Comparison of ENCODE assay signal across 8 cellular contexts in the genomic region with DNA sequence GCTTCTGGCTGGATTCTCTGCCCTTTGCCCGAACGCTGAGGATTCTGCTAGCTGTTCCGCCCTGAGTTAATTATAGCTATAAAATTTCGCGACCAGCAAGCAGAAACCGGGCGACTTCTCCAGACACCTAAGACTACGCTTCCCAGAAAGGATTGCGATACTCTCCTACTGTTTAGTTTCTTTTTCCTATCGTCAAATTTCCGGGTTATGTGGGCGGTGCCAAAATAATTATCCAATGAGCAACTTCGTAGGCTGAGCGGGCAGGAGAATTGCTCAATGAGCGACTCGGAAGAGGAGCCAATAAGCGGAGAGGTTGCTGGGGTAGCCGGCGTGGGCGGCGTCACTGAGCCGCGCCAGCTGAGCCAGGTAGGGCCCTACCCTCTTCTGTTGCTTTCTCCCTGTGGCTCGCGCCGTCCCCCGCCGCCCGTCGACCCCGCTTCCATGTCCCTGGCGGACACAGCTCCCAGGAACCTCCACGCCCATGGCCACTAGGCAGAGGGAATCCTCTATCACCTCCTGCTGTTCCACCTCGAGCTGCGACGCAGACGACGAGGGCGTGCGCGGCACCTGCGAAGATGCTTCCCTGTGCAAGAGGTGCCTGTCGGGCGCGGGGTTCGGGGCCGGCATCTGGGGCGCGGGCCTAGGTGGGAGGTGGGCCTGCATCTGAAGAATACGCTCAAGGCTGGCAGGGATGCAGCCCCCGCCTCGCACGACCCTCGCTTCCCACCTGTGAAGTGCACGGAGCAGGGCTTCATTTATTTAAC. TPM values are rescaled to one million over a fixed set of nuclear protein-coding genes. Genes with fewer than 3 reads are reported as not detected.
A peak's percentile ranks its signal among the peaks of the same experiment; 100 is the strongest.
DNase-seq lines count a peak whose midpoint lies in the region; ATAC-seq and TF ChIP-seq lines count a peak whose summit lies in the region.

A gene (plus strand): TSS at position 340 of the 764 bp plus-strand sequence. CDS start 142 bp downstream, at position 482.

- peaks cover 3% of the 10 kb centered on the region for H3K36me3 ChIP-seq in OCI-LY3 (replicated peaks; ENCODE audit: low read depth, low read length)

- peak within 1 kb of the TSS; percentile 100 for H3K4me3 ChIP-seq in OCI-LY3 (ENCODE audit: low read length)

- H2AFZ ChIP-seq in OCI-LY3 (ENCODE audit: low read depth, low read length): peak within 1 kb of the TSS; percentile 95

- H3K9me3 ChIP-seq in OCI-LY3 (ENCODE audit: insufficient read depth, low read length): no peaks in the 10 kb centered on the region

- H4K20me1 ChIP-seq in OCI-LY3 (ENCODE audit: insufficient read depth, low read length): no peaks in the 10 kb centered on the region

- DNase-seq in D341Med (ENCODE audit: low spot score): peak; percentile 93
- peak; percentile 94 for DNase-seq in HuH-7 (ENCODE audit: low spot score)
- DNase-seq in activated CD8-positive, alpha-beta memory T cell treated with anti-CD3 and anti-CD28 coated beads, Interleukin-2, amount 50 U/mL, for 48 hours: peak; percentile 91
- peak; percentile 83 for DNase-seq in endothelial cell (ENCODE audit: low spot score)
- DNase-seq in mesothelial cell of epicardium (ENCODE audit: low spot score in 2 of 2, unreplicated experiment in 2 of 2): peak; percentile 76 to 85
- DNase-seq in stimulated activated CD8-positive, alpha-beta memory T cell treated with anti-CD3 and anti-CD28 coated beads, Interleukin-15, amount 100 ng/mL, for 48 hours (ENCODE audit: low read depth in 2 of 2): peak; percentile 85 to 91

- H3K27ac ChIP-seq in OCI-LY3 (ENCODE audit: low read length): peak within 1 kb of the TSS; percentile 83

- H3K4me1 ChIP-seq in OCI-LY3 (ENCODE audit: low read length): peaks cover 24% of the 10 kb centered on the region

- ATAC-seq in GM21515 (IDR thresholded peaks at IDR 0.05; ENCODE audit: unreplicated experiment): peak; percentile 91

- H3K27ac Mint-ChIP-seq in endothelial cell (ENCODE audit: unreplicated experiment) (peak within 1 kb of the TSS; percentile 80), mesothelial cell of epicardium (peak within 1 kb of the TSS; percentile 99)

- H3K27me3 Mint-ChIP-seq in endothelial cell (ENCODE audit: unreplicated experiment) (peaks cover 4% of the 10 kb centered on the region), mesothelial cell of epicardium (ENCODE audit: low read depth) (no peaks in the 10 kb centered on the region)

- H3K4me3 Mint-ChIP-seq in endothelial cell (ENCODE audit: unreplicated experiment) (peak within 1 kb of the TSS; percentile 91), mesothelial cell of epicardium (peak within 1 kb of the TSS; percentile 93)

- H3K4me1 Mint-ChIP-seq in endothelial cell (ENCODE audit: unreplicated experiment): peaks cover 24% of the 10 kb centered on the region
- peaks cover 26% of the 10 kb centered on the region for H3K4me1 Mint-ChIP-seq in mesothelial cell of epicardium

- H3K9me3 Mint-ChIP-seq in endothelial cell (ENCODE audit: unreplicated experiment): no peaks in the 10 kb centered on the region
- H3K9me3 Mint-ChIP-seq in mesothelial cell of epicardium: no peaks in the 10 kb centered on the region

- H3K36me3 Mint-ChIP-seq in endothelial cell (ENCODE audit: low read depth, unreplicated experiment) (peaks cover 12% of the 10 kb centered on the region), mesothelial cell of epicardium (no peaks in the 10 kb centered on the region)

- peak within 1 kb of the TSS; percentile 94 for H3K9ac ChIP-seq in OCI-LY3 (ENCODE audit: low read length)

- no peak for TF ChIP-seq CTCF in OCI-LY3 (IDR thresholded peaks at IDR 0.05; ENCODE audit: low read depth, low read length)
- TF ChIP-seq CTCF in endothelial cell (IDR thresholded peaks at IDR 0.05; ENCODE audit: unreplicated experiment): no peak
- no peak for TF ChIP-seq CTCF in mesothelial cell of epicardium (IDR thresholded peaks at IDR 0.05; ENCODE audit: unreplicated experiment)

- no peaks in the 10 kb centered on the region for H3K27me3 ChIP-seq in OCI-LY3 (ENCODE audit: low read depth, low read length)

- H3K4me2 ChIP-seq in OCI-LY3 (ENCODE audit: low read length): peak within 1 kb of the TSS; percentile 100

- peaks cover 41% of the 10 kb centered on the region for H3K79me2 ChIP-seq in OCI-LY3 (ENCODE audit: low read length)

RNA-seq across cellular contexts. Expression of the gene that starts here (rescaled TPM):
- 59.3 TPM for total RNA-seq in endothelial cell (ENCODE audit: unreplicated experiment)
- 54.6 to 58.5 TPM (median 57.2 TPM) in 3 replicates for total RNA-seq in mesothelial cell of epicardium

Comparison
In these comparisons a context has a peak if more than half of its experiments do, and no peak if none do; other contexts are left out.
1. Peak in every context shown above with its lines: DNase-seq, ATAC-seq, H3K4me3 ChIP-seq and H3K27ac ChIP-seq.